ENCODE assay signal across 14 cellular contexts in the genomic region with DNA sequence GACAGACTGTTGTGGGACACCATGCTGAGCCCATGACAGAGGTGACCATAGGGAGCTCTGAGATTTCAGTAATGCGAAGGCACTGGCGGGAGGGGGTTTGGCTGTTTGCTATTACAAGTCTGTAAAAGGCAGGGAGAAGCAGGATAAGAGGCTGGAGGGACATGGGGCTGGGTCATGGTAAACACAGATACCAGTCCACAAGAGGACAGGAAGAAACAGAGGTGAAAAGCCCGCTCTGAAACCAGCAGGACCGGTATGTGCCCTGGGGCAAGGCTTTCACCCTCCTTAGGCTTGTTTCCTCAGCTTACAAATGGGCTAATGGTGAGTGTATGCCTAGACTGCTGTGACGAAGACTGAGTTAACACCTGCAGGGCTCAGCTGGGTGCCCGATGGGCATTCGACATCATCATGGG. TPM values are rescaled to one million over a fixed set of nuclear protein-coding genes. Genes with fewer than 3 reads are reported as not detected.
A peak's percentile ranks its signal among the peaks of the same experiment; 100 is the strongest.
DNase-seq lines count a peak whose midpoint lies in the region; ATAC-seq, FAIRE-seq and TF ChIP-seq lines count a peak whose summit lies in the region.
"Had no signal": no experiment of that assay in that cellular context is flagged by ENCODE, and none has a peak within 500 bp of the region (broad histone marks: within the 10 kb centered on the region; RNA-seq: fewer than 3 reads in every experiment).

No MANE protein-coding gene starts in this region.

- H3K4me3 ChIP-seq in BLaER1 (no peak overlapping the region), Caco-2 (ENCODE audit: low read depth, low read length) (no peak overlapping the region), bronchial epithelial cell (ENCODE audit: low read depth, low read length) (no peak overlapping the region), mucosa of stomach (ENCODE audit: low read length) (no peak overlapping the region)

- POLR2A ChIA-PET in Caco-2 (lab: Charles Lee), result no interaction called here

- no peaks in the 10 kb centered on the region for H3K9me3 Mint-ChIP-seq in Caco-2 (ENCODE audit: unreplicated experiment)

- no peak overlapping the region for H3K4me2 ChIP-seq in BLaER1

- FAIRE-seq in bronchial epithelial cell (lab: Jason Lieb, UNC), result peak; percentile 13
- FAIRE-seq: astrocyte, HTR-8/SVneo had no signal

- H3K9ac ChIP-seq in BLaER1, result no peak overlapping the region
- H3K9ac ChIP-seq in mucosa of stomach (ENCODE audit: low read length), result peak overlapping the region; percentile 64

- TF ChIP-seq CTCF in Caco-2 (IDR thresholded peaks at IDR 0.05; ENCODE audit: insufficient read depth in 1 of 2, low read depth in 1 of 2, low read length in 1 of 2, severe bottlenecking in 1 of 2, unreplicated experiment in 1 of 2) (no peak), bronchial epithelial cell (IDR thresholded peaks at IDR 0.05; ENCODE audit: insufficient read depth, low read length, severe bottlenecking) (no peak), GM20000 (IDR thresholded peaks at IDR 0.05; ENCODE audit: extremely low read depth, missing control alignments) (no peak)

- peak overlapping the region; percentile 33; the same call in 1 of the 2 replicates for H3K27ac ChIP-seq in BLaER1

- BruUV-seq in Caco-2 (replicated peaks; lab: Mats Ljungman, UMichigan), result no TSS peak

- CTCF ChIA-PET in Caco-2 (lab: Charles Lee), result no interaction called here

- H3K36me3 ChIP-seq in BLaER1 (peaks cover 83% of the 10 kb centered on the region), Caco-2 (ENCODE audit: control insufficient read depth, insufficient read depth, low read length) (peaks cover 4% of the 10 kb centered on the region; the same call in 1 of the 2 replicates), bronchial epithelial cell (ENCODE audit: control insufficient read depth, insufficient read depth, low read length) (peaks cover 13% of the 10 kb centered on the region), mucosa of stomach (ENCODE audit: control insufficient read depth, insufficient read depth, low read length) (peaks cover 19% of the 10 kb centered on the region)

- H3K27me3 Mint-ChIP-seq in Caco-2 (ENCODE audit: insufficient read depth, unreplicated experiment), result no peaks in the 10 kb centered on the region

- peaks cover 92% of the 10 kb centered on the region for H4K20me1 ChIP-seq in BLaER1

- peaks cover 83% of the 10 kb centered on the region for H3K36me3 Mint-ChIP-seq in Caco-2 (ENCODE audit: insufficient read depth, unreplicated experiment)

- peak overlapping the region; percentile 77 for H3K27ac Mint-ChIP-seq in Caco-2 (ENCODE audit: unreplicated experiment)

- H3K27me3 ChIP-seq in BLaER1, result no peaks in the 10 kb centered on the region
- H3K27me3 ChIP-seq in Caco-2 (replicated peaks; ENCODE audit: control insufficient read depth, insufficient read depth, low read length), result no peaks in the 10 kb centered on the region
- H3K27me3 ChIP-seq in bronchial epithelial cell (ENCODE audit: control insufficient read depth, insufficient read depth, low read length), result no peaks in the 10 kb centered on the region
- H3K27me3 ChIP-seq in mucosa of stomach (ENCODE audit: control insufficient read depth, insufficient read depth, low read length), result no peaks in the 10 kb centered on the region

- H3K9me3 ChIP-seq in BLaER1 (no peaks in the 10 kb centered on the region), Caco-2 (no peaks in the 10 kb centered on the region), mucosa of stomach (ENCODE audit: control insufficient read depth, low read length) (no peaks in the 10 kb centered on the region)

- no peak overlapping the region for H3K4me3 Mint-ChIP-seq in Caco-2 (ENCODE audit: unreplicated experiment)

- H3K4me1 ChIP-seq in BLaER1, result peaks cover 51% of the 10 kb centered on the region
- H3K4me1 ChIP-seq in Caco-2, result peaks cover 2% of the 10 kb centered on the region
- H3K4me1 ChIP-seq in mucosa of stomach (ENCODE audit: control insufficient read depth, insufficient read depth, low read length), result peaks cover 50% of the 10 kb centered on the region

- peaks cover 20% of the 10 kb centered on the region for H3K4me1 Mint-ChIP-seq in Caco-2 (ENCODE audit: low read depth, unreplicated experiment)

- peak; percentile 57 to 59 for DNase-seq in Caco-2
- peak; percentile 74 for DNase-seq in bronchial epithelial cell (ENCODE audit: low read depth)
- no peak for DNase-seq in GM20000 (ENCODE audit: low spot score)
- DNase-seq in NCI-H2107 (lab: John Stamatoyannopoulos, UW), result no peak
- DNase-seq in HUDEP-2 (lab: John Stamatoyannopoulos, UW; ENCODE audit: unreplicated experiment in 76 of 76), result no peak
- DNase-seq: activated CD8-positive, alpha-beta memory T cell treated with anti-CD3 and anti-CD28 coated beads, Interleukin-2, amount 50 U/mL, for 4 hours; effector CD8-positive, alpha-beta T cell; mesenchymal stem cell; stimulated activated CD4-positive, alpha-beta T cell treated with anti-CD3 and anti-CD28 coated beads, Interleukin-4, amount 100 ng/mL, for 1 hour had no signal

- intact Hi-C loops in Caco-2 (cut with micrococcal nuclease; ENCODE audit: unreplicated experiment), result loop anchor here (2.0 kb wide), 1 partner anchor 26 kb away; no protein-coding TSS in a partner anchor

- no peak for ATAC-seq in HG02852 (IDR thresholded peaks at IDR 0.05; ENCODE audit: unreplicated experiment)

RNA-seq across cellular contexts. Expression of gene ANXA11, which starts 34.1 kb away (rescaled TPM):
- total RNA-seq in Caco-2 (2022) (316 and 327 TPM in 2 replicates), bronchial epithelial cell (22.1 and 31.7 TPM in 2 replicates)

RNA-seq across cellular contexts. Expression of gene PLAC9, which starts 38.7 kb away (rescaled TPM):
- not detected in 2 replicates for total RNA-seq in Caco-2 (2022)
- 0.13 TPM in 1 of 2 replicates, not detected in the other for total RNA-seq in bronchial epithelial cell

Comparison
In these comparisons a context has a peak if more than half of its experiments do, and no peak if none do; other contexts are left out.
1. DNase-seq: peak in Caco-2 (2 of 2) and bronchial epithelial cell (single experiment); none in GM20000 (single experiment), NCI-H2107 (single experiment) and HUDEP-2 (0 of 76).